2 cellular contexts compared by ENCODE assay signal in genomic region chr16:9048302-9048700, GRCh38.
TF ChIP-seq lines count a peak whose summit lies in the region.

No MANE protein-coding gene starts in this region.

TF ChIP-seq in SK-N-SH, 30 proteins besides CTCF, POLR2A, EP300 and RAD21 (continued from another document):
- no peak for TF ChIP-seq REST (IDR thresholded peaks at IDR 0.05; ENCODE audit: low read depth, low read length)
- no peak for TF ChIP-seq YY1 (IDR thresholded peaks at IDR 0.05; ENCODE audit: low read depth)
- TF ChIP-seq SMC3 (IDR thresholded peaks at IDR 0.05; ENCODE audit: low read depth, low read length) = no peak

TF ChIP-seq in SK-N-SH treated with all-trans-retinoic acid at 6 μM for 48 hours, 23 proteins besides CTCF, POLR2A, EP300 and RAD21 (continued from another document):
- TF ChIP-seq ARNTL (CRISPR knock-in tag; IDR thresholded peaks at IDR 0.05; ENCODE audit: borderline replicate concordance, low read depth) (no peak), POU6F1 (CRISPR knock-in tag; IDR thresholded peaks at IDR 0.05; ENCODE audit: borderline replicate concordance, low read depth) (no peak), CREB5 (CRISPR knock-in tag; IDR thresholded peaks at IDR 0.05; ENCODE audit: low read depth) (no peak), TOX (CRISPR knock-in tag; IDR thresholded peaks at IDR 0.05; ENCODE audit: borderline replicate concordance) (no peak)
